Comparison of ENCODE assay signal across 15 cellular contexts in genomic region chr5:111227226-111227782, GRCh38. TPM values are rescaled to one million over a fixed set of nuclear protein-coding genes. Genes with fewer than 3 reads are reported as not detected.
DNase-seq lines count a peak whose midpoint lies in the region; ATAC-seq and TF ChIP-seq lines count a peak whose summit lies in the region.
"Had no signal": no experiment of that assay in that cellular context is flagged by ENCODE, and none has a peak within 500 bp of the region (broad histone marks: within the 10 kb centered on the region; RNA-seq: fewer than 3 reads in every experiment).

No MANE protein-coding gene starts in this region.

- no peaks in the 10 kb centered on the region for H3K9me3 Mint-ChIP-seq in activated T-helper 2 cell treated with anti-CD3 and anti-CD28 coated beads, Interferon-gamma antibody, Interleukin-2, Interleukin-4, amounts not matched to agents 10 μg/mL and 5 μg/mL and 100 μg/mL, durations not matched to agents 14 hours and 24 hours and 36 hours

- no peak overlapping the region for H3K4me2 ChIP-seq in neural cell (ENCODE audit: low read length)

- H3K27me3 ChIP-seq in neural cell (ENCODE audit: insufficient read depth, low read depth, low read length), result no peaks in the 10 kb centered on the region
- H3K27me3 ChIP-seq in gastrocnemius medialis, result peaks cover 17 to 28% (median 23%) of the 10 kb centered on the region in 3 donors
- H3K27me3 ChIP-seq in prostate gland (replicated peaks; ENCODE audit: insufficient read depth), result peaks cover 5% of the 10 kb centered on the region
- H3K27me3 ChIP-seq: tibial artery had no signal

- TF ChIP-seq RAD21 in neural cell (conservative IDR thresholded peaks at IDR 0.05), result no peak

- TF ChIP-seq POLR2A in gastrocnemius medialis (IDR thresholded peaks at IDR 0.05), result no peak
- no peak for TF ChIP-seq POLR2A in prostate gland (IDR thresholded peaks at IDR 0.05)

- DNase-seq in DMS 273 (lab: John Stamatoyannopoulos, UW; ENCODE audit: unreplicated experiment) (peak; percentile 46), DMS 273 treated with DMSO at 0.1 percent for 48 hours (lab: John Stamatoyannopoulos, UW) (no peak), gastrocnemius medialis (no peak), prostate gland (ENCODE audit: low spot score) (no peak)
- DNase-seq in Jurkat, Clone E6-1 (ENCODE audit: low read depth, low spot score), result no peak
- no peak for DNase-seq in activated T-helper 2 cell treated with anti-CD3 and anti-CD28 coated beads, Interferon-gamma antibody, Interleukin-2, Interleukin-4, amounts not matched to agents 10 μg/mL and 5 μg/mL and 100 μg/mL, durations not matched to agents 14 hours and 24 hours and 36 hours (ENCODE audit: low spot score)
- DNase-seq: adrenal gland, erythroblast, SHP77 treated with DMSO at 0.1 percent for 48 hours, T1000, tibial artery had no signal

- peak overlapping the region; percentile 78 for H3K4me3 Mint-ChIP-seq in activated T-helper 2 cell treated with anti-CD3 and anti-CD28 coated beads, Interferon-gamma antibody, Interleukin-2, Interleukin-4, amounts not matched to agents 10 μg/mL and 5 μg/mL and 100 μg/mL, durations not matched to agents 14 hours and 24 hours and 36 hours (ENCODE audit: low read depth)

- ATAC-seq in gastrocnemius medialis, result no peak
- ATAC-seq in GM18858 (IDR thresholded peaks at IDR 0.05; ENCODE audit: unreplicated experiment), result no peak

- H3K9me3 ChIP-seq in neural cell (ENCODE audit: low read length) (no peaks in the 10 kb centered on the region), gastrocnemius medialis (no peaks in the 10 kb centered on the region), prostate gland (no peaks in the 10 kb centered on the region)
- H3K9me3 ChIP-seq: adrenal gland, tibial artery had no signal

- WGBS in prostate gland, result 78% methylated on average over 6 of the region's 6 CpGs

- in situ Hi-C loops in gastrocnemius medialis (cut with MboI; ENCODE audit: low sequenced_read_pairs in 4 of 4), result no loop called here

- H4K20me1 ChIP-seq in neural cell (ENCODE audit: insufficient read depth), result no peaks in the 10 kb centered on the region

- H3K27ac Mint-ChIP-seq in activated T-helper 2 cell treated with anti-CD3 and anti-CD28 coated beads, Interferon-gamma antibody, Interleukin-2, Interleukin-4, amounts not matched to agents 10 μg/mL and 5 μg/mL and 100 μg/mL, durations not matched to agents 14 hours and 24 hours and 36 hours, result peak overlapping the region; percentile 87

- H2AFZ ChIP-seq in neural cell (ENCODE audit: low read depth, low read length), result no peak overlapping the region
- H2AFZ ChIP-seq: parathyroid adenoma had no signal

- no peaks in the 10 kb centered on the region for H3F3A ChIP-seq in neural cell (ENCODE audit: insufficient read depth, low read length, poor library complexity, severe bottlenecking)

- H3K9me2 ChIP-seq in neural cell (ENCODE audit: insufficient read depth, low read length), result no peaks in the 10 kb centered on the region

- H3K9ac ChIP-seq in neural cell (ENCODE audit: low read length), result no peak overlapping the region
- H3K9ac ChIP-seq: parathyroid adenoma had no signal

- no peak for TF ChIP-seq CTCF in neural cell (IDR thresholded peaks at IDR 0.05; ENCODE audit: poor library complexity, severe bottlenecking)
- TF ChIP-seq CTCF in gastrocnemius medialis (IDR thresholded peaks at IDR 0.05 in 4 of 5, conservative IDR thresholded peaks at IDR 0.05 in 1 of 5), result no peak
- no peak for TF ChIP-seq CTCF in prostate gland (IDR thresholded peaks at IDR 0.05)

- no peaks in the 10 kb centered on the region for H3K36me3 ChIP-seq in neural cell (ENCODE audit: insufficient read depth, low read length)
- H3K36me3 ChIP-seq in gastrocnemius medialis, result no peaks in the 10 kb centered on the region
- no peaks in the 10 kb centered on the region for H3K36me3 ChIP-seq in prostate gland
- H3K36me3 ChIP-seq: adrenal gland, tibial artery had no signal

- H3K36me3 Mint-ChIP-seq in activated T-helper 2 cell treated with anti-CD3 and anti-CD28 coated beads, Interferon-gamma antibody, Interleukin-2, Interleukin-4, amounts not matched to agents 10 μg/mL and 5 μg/mL and 100 μg/mL, durations not matched to agents 14 hours and 24 hours and 36 hours (ENCODE audit: low read depth), result peaks cover 35% of the 10 kb centered on the region

- intact Hi-C loops in activated T-helper 2 cell treated with anti-CD3 and anti-CD28 coated beads, Interferon-gamma antibody, Interleukin-2, Interleukin-4, amounts not matched to agents 10 μg/mL and 5 μg/mL and 100 μg/mL, durations not matched to agents 14 hours and 24 hours and 36 hours (cut with micrococcal nuclease), result loop anchor here (2.0 to 5.0 kb wide), 2 partner anchors 135 to 285 kb away; partner anchors contain the start of genes STARD4 and WDR36
- intact Hi-C loops in gastrocnemius medialis (cut with DNase I; ENCODE audit: low total_unique reads), result no loop called here
- intact Hi-C loops in prostate gland (cut with DNase I), result no loop called here

- peak overlapping the region; percentile 87 for H3K4me3 ChIP-seq in Jurkat, Clone E6-1 (ENCODE audit: low read length)
- H3K4me3 ChIP-seq in neural cell (ENCODE audit: low read length), result peak overlapping the region; percentile 87
- no peak overlapping the region for H3K4me3 ChIP-seq in gastrocnemius medialis
- no peak overlapping the region for H3K4me3 ChIP-seq in prostate gland
- H3K4me3 ChIP-seq: adrenal gland, tibial artery had no signal

- H3K79me2 ChIP-seq in neural cell (replicated peaks; ENCODE audit: insufficient read depth, low read length), result peaks cover 37% of the 10 kb centered on the region
- H3K79me2 ChIP-seq: parathyroid adenoma had no signal

- no peaks in the 10 kb centered on the region for H3K27me3 Mint-ChIP-seq in activated T-helper 2 cell treated with anti-CD3 and anti-CD28 coated beads, Interferon-gamma antibody, Interleukin-2, Interleukin-4, amounts not matched to agents 10 μg/mL and 5 μg/mL and 100 μg/mL, durations not matched to agents 14 hours and 24 hours and 36 hours (ENCODE audit: low read depth)

- no peak for TF ChIP-seq EP300 in neural cell (conservative IDR thresholded peaks at IDR 0.05; ENCODE audit: poor library complexity, severe bottlenecking)

- peaks cover 71% of the 10 kb centered on the region for H3K4me1 Mint-ChIP-seq in activated T-helper 2 cell treated with anti-CD3 and anti-CD28 coated beads, Interferon-gamma antibody, Interleukin-2, Interleukin-4, amounts not matched to agents 10 μg/mL and 5 μg/mL and 100 μg/mL, durations not matched to agents 14 hours and 24 hours and 36 hours (ENCODE audit: low read depth)

- H3K4me1 ChIP-seq in gastrocnemius medialis (no peaks in the 10 kb centered on the region), prostate gland (replicated peaks) (no peaks in the 10 kb centered on the region)

- H3K27ac ChIP-seq in neural cell (ENCODE audit: low read length), result no peak overlapping the region
- H3K27ac ChIP-seq in gastrocnemius medialis, result no peak overlapping the region
- H3K27ac ChIP-seq in prostate gland, result no peak overlapping the region
- H3K27ac ChIP-seq: 22Rv1, adrenal gland, parathyroid adenoma, tibial artery had no signal

TF ChIP-seq in neural cell, 6 proteins besides CTCF, POLR2A, EP300 and RAD21:
- no peak for TF ChIP-seq SMC3 (conservative IDR thresholded peaks at IDR 0.05; ENCODE audit: poor library complexity)
- no peak for TF ChIP-seq EZH2 (IDR thresholded peaks at IDR 0.05; ENCODE audit: borderline replicate concordance, insufficient read depth, low read length, poor library complexity, severe bottlenecking)
- TF ChIP-seq TAF1 (IDR thresholded peaks at IDR 0.05; ENCODE audit: low read depth), result no peak
- TF ChIP-seq POLR2AphosphoS5 (IDR thresholded peaks at IDR 0.05), result no peak
- no peak for TF ChIP-seq MXI1 (conservative IDR thresholded peaks at IDR 0.05; ENCODE audit: poor library complexity, severe bottlenecking)
TF ChIP-seq in neural cell: peak in this region for 0.

RNA-seq across cellular contexts. Expression of gene CAMK4, which starts 3.1 kb away (rescaled TPM):
- polyA plus RNA-seq in Jurkat, Clone E6-1 (2012; ENCODE audit: insufficient read depth, insufficient read length), result 15.3 TPM
- 71.8 and 76.7 TPM in 2 replicates for total RNA-seq in activated T-helper 2 cell treated with anti-CD3 and anti-CD28 coated beads, Interferon-gamma antibody, Interleukin-2, Interleukin-4, amounts not matched to agents 10 μg/mL and 5 μg/mL and 100 μg/mL, durations not matched to agents 14 hours and 24 hours and 36 hours
- 15.6 and 16.6 TPM in 2 replicates for polyA plus RNA-seq in neural cell
- polyA minus RNA-seq in neural cell, result 53.3 and 68.0 TPM in 2 replicates
- total RNA-seq in gastrocnemius medialis, result 1 to 10 TPM in 2 of 4 donors, under 1 TPM in 2; 0.27 to 1.0 (median 0.72) TPM
- total RNA-seq in prostate gland, result 10 to 100 TPM in 1 of 2 donors, 1 to 10 TPM in 1; 6.7 to 14.0 TPM

Comparison
In these comparisons a context has a peak if more than half of its experiments do, and no peak if none do; other contexts are left out.
1. H3K4me3 ChIP-seq: peak in Jurkat, Clone E6-1 (single experiment) and neural cell (single experiment); none in gastrocnemius medialis (0 of 4) and prostate gland (0 of 2).